ENCODE assay signal across 13 cellular contexts in the genomic region with DNA sequence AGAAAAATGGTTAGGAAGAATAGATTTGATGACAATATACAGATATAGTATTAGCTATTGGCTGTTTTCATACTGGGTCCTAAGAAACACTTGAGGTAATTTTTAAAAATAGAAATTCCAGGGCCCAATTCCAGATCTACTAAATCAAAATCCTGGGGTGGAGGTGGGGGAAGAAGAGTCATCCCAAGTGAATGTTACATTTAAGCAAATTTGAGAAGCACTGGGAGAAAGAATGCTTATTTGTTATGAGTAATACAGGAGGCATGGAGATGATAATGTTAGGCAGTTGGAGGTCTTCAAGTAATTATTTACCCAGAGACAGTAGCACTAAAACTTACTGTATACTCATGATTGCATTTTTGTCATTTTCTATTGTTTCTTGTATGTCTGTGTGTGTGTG.
DNase-seq lines count a peak whose midpoint lies in the region; TF ChIP-seq lines count a peak whose summit lies in the region.
"Had no signal": no experiment of that assay in that cellular context is flagged by ENCODE, and none has a peak within 500 bp of the region (broad histone marks: within the 10 kb centered on the region; RNA-seq: fewer than 3 reads in every experiment).

No MANE protein-coding gene starts in this region.

- peaks cover under 1% of the 10 kb centered on the region for H3K27me3 Mint-ChIP-seq in glutamatergic neuron (ENCODE audit: unreplicated experiment)

- no peak overlapping the region for H3K27ac Mint-ChIP-seq in glutamatergic neuron (ENCODE audit: unreplicated experiment)

- DNase-seq in GM03348 (ENCODE audit: low spot score) (peak; percentile 79), SJSA1 (ENCODE audit: low read depth in 1 of 2, low spot score in 2 of 2) (peak; percentile 68 to 94), fibroblast of lung (ENCODE audit: low read depth in 2 of 2) (peak; percentile 70 to 99), tibial nerve (ENCODE audit: low spot score in 2 of 2) (no peak), glutamatergic neuron (no peak), COLO829 (ENCODE audit: low spot score) (no peak)
- DNase-seq in effector CD4-positive, alpha-beta T cell, result no peak
- DNase-seq: activated CD4-positive, alpha-beta T cell treated with anti-CD3 and anti-CD28 coated beads, Interleukin-2, amount 50 U/mL, for 4 hours; activated naive CD4-positive, alpha-beta T cell treated with anti-CD3 and anti-CD28 coated beads, Interleukin-2, amount 50 U/mL, for 16 hours; NCI-H1105 treated with DMSO at 0.1 percent for 48 hours; spleen had no signal

- no peak overlapping the region for H3K4me2 ChIP-seq in fibroblast of lung (ENCODE audit: extremely low read depth, insufficient read depth, low read length)

- H3K79me2 ChIP-seq in fibroblast of lung (ENCODE audit: control insufficient read depth, insufficient read depth, low read length), result no peaks in the 10 kb centered on the region

- H3K9ac ChIP-seq in fibroblast of lung (ENCODE audit: insufficient read depth, low read length), result no peak overlapping the region
- no peak overlapping the region for H3K9ac ChIP-seq in rectal smooth muscle tissue (ENCODE audit: low read length)

- peaks cover 54% of the 10 kb centered on the region for H3K4me1 ChIP-seq in SJSA1 (replicated peaks)
- H3K4me1 ChIP-seq in fibroblast of lung (ENCODE audit: control insufficient read depth, extremely low read depth, insufficient read depth, low read length), result peaks cover 9% of the 10 kb centered on the region
- H3K4me1 ChIP-seq in rectal smooth muscle tissue (ENCODE audit: control insufficient read depth, insufficient read depth, low read length), result peaks cover 15% of the 10 kb centered on the region
- H3K4me1 ChIP-seq in tibial nerve, result peaks cover 0 to 35% (median 11%) of the 10 kb centered on the region in 4 donors

- no peaks in the 10 kb centered on the region for H3K27me3 ChIP-seq in SJSA1 (replicated peaks)
- H3K27me3 ChIP-seq in fibroblast of lung (ENCODE audit: control insufficient read depth, insufficient read depth, low read length), result no peaks in the 10 kb centered on the region
- H3K27me3 ChIP-seq in rectal smooth muscle tissue (ENCODE audit: control insufficient read depth, insufficient read depth, low read length), result no peaks in the 10 kb centered on the region
- H3K27me3 ChIP-seq in tibial nerve, result no peaks in the 10 kb centered on the region
- H3K27me3 ChIP-seq: spleen, vagina had no signal

- H3K9me3 ChIP-seq in SJSA1 (replicated peaks) (peaks cover 3% of the 10 kb centered on the region; the same call in 1 of the 2 replicates), fibroblast of lung (ENCODE audit: control insufficient read depth, insufficient read depth, low read depth, low read length) (no peaks in the 10 kb centered on the region), tibial nerve (peaks cover 0 to 7% (median 0%) of the 10 kb centered on the region in 4 donors)
- H3K9me3 ChIP-seq: vagina had no signal

- H3K36me3 Mint-ChIP-seq in glutamatergic neuron (ENCODE audit: unreplicated experiment), result no peaks in the 10 kb centered on the region

- H3K36me3 ChIP-seq in SJSA1, result no peaks in the 10 kb centered on the region
- no peaks in the 10 kb centered on the region for H3K36me3 ChIP-seq in fibroblast of lung (ENCODE audit: control insufficient read depth, insufficient read depth, low read length)
- no peaks in the 10 kb centered on the region for H3K36me3 ChIP-seq in rectal smooth muscle tissue (ENCODE audit: control insufficient read depth, insufficient read depth, low read length)
- no peaks in the 10 kb centered on the region for H3K36me3 ChIP-seq in tibial nerve
- H3K36me3 ChIP-seq: spleen, vagina had no signal

- TF ChIP-seq CTCF in fibroblast of lung (conservative IDR thresholded peaks at IDR 0.05 in 1 of 2, IDR thresholded peaks at IDR 0.05 in 1 of 2; ENCODE audit: low read depth in 1 of 2, low read length in 2 of 2) (no peak), tibial nerve (IDR thresholded peaks at IDR 0.05) (no peak), glutamatergic neuron (IDR thresholded peaks at IDR 0.05; ENCODE audit: partially characterized antibody, unreplicated experiment) (no peak)

- no peak overlapping the region for H2AFZ ChIP-seq in fibroblast of lung (ENCODE audit: low read length)

- no peak for TF ChIP-seq EP300 in tibial nerve (IDR thresholded peaks at IDR 0.05)

- no peak for TF ChIP-seq POLR2A in tibial nerve (IDR thresholded peaks at IDR 0.05)

- no peaks in the 10 kb centered on the region for H3K9me3 Mint-ChIP-seq in glutamatergic neuron (ENCODE audit: unreplicated experiment)

- H3K4me3 ChIP-seq in SJSA1 (no peak overlapping the region), fibroblast of lung (replicated peaks in 1 of 4; ENCODE audit: control extremely low read depth in 1 of 4, insufficient read depth in 1 of 4, low read depth in 3 of 4, low read length in 4 of 4) (no peak overlapping the region), rectal smooth muscle tissue (ENCODE audit: low read length) (no peak overlapping the region), tibial nerve (no peak overlapping the region)
- H3K4me3 ChIP-seq: spleen, vagina had no signal

- H3K27ac ChIP-seq in SJSA1 (peak overlapping the region; percentile 97), fibroblast of lung (ENCODE audit: insufficient read depth, low read length) (peak overlapping the region; percentile 70), rectal smooth muscle tissue (ENCODE audit: low read depth, low read length) (peak overlapping the region; percentile 32), tibial nerve (no peak overlapping the region)
- H3K27ac ChIP-seq: spleen, vagina had no signal

- no peaks in the 10 kb centered on the region for H3K4me1 Mint-ChIP-seq in glutamatergic neuron (ENCODE audit: low read depth, unreplicated experiment)

- H3K4me3 Mint-ChIP-seq in glutamatergic neuron (ENCODE audit: unreplicated experiment), result no peak overlapping the region

- H4K20me1 ChIP-seq in fibroblast of lung (ENCODE audit: control insufficient read depth, extremely low read depth, insufficient read depth, low read length), result no peaks in the 10 kb centered on the region

Comparison
In these comparisons a context has a peak if more than half of its experiments do, and no peak if none do; other contexts are left out.
1. DNase-seq: peak in GM03348 (single experiment), SJSA1 (2 of 2) and fibroblast of lung (2 of 2); none in tibial nerve (0 of 2), glutamatergic neuron (single experiment), effector CD4-positive, alpha-beta T cell (single experiment) and COLO829 (single experiment).
2. H3K27ac ChIP-seq: peak in SJSA1 (single experiment), fibroblast of lung (single experiment) and rectal smooth muscle tissue (single experiment); none in tibial nerve (0 of 4).